28 cellular contexts compared by ENCODE assay signal in the genomic region with DNA sequence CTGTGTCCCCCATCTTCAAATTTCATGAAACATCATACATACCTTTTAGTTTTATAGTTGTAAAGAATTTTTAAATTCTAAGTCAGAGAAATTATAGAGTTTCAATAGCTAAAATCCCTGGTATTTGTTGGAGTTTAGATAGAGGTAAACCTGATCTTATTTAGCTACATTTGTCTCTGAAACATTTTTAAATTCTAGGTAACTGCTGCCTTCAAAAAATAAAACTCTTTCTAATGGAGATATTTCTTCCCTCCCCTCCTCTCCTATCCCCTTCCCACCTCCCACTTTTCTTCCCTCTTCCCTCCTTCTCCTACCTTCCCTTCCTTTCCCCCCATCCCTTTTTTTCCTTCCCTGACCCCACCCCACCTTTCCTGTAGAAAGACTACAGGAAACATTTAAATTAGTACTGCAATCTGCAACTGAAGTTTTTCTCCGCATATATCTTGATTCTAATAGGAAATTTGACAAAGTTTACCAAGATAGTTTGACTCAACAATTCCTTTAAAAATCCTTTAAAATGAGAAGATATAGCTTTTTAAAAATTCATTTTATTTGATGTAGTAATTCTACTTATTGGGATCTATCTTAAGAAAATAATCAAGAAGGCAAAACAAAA.
"Had no signal": no experiment of that assay in that cellular context is flagged by ENCODE, and none has a peak within 500 bp of the region (broad histone marks: within the 10 kb centered on the region; RNA-seq: fewer than 3 reads in every experiment).

No MANE protein-coding gene starts in this region.

- H3K4me3 ChIP-seq: stomach, testis, thoracic aorta, thyroid gland, tibial artery, transverse colon, upper lobe of left lung, upper lobe of right lung, uterus had no signal

- H3K36me3 ChIP-seq: stomach, suprapubic skin, thoracic aorta, thyroid gland, tibial artery, tibial nerve, transverse colon, upper lobe of left lung, upper lobe of right lung, uterus, vagina had no signal

- H3K4me3 Mint-ChIP-seq: stimulated activated effector memory CD8-positive, alpha-beta T cell treated with anti-CD3 and anti-CD28 coated beads, Interleukin-12 subunit alpha, Interleukin-12 subunit beta, amount 100 ng/mL, for 72 hours; stimulated activated memory B cell treated with anti-CD40 and anti-IgM and Interleukin-4, amounts not matched to agents 10 μg/mL and 1 μg/mL and 100 μg/mL, for 72 hours; stimulated activated naive B cell treated with anti-CD40 and anti-IgM and Interleukin-4, amounts not matched to agents 10 μg/mL and 1 μg/mL and 100 μg/mL, for 72 hours; stimulated activated naive CD8-positive, alpha-beta T cell treated with anti-CD3 and anti-CD28 coated beads, Interleukin-15, amount 100 ng/mL, for 72 hours; stimulated activated naive CD8-positive, alpha-beta T cell treated with anti-CD3 and anti-CD28 coated beads, Interleukin-15, Interleukin-2, amounts not matched to agents 100 ng/mL and 50 ng/mL, for 24 hours; type B pancreatic cell had no signal

- H3K9me3 Mint-ChIP-seq: stimulated activated effector memory CD8-positive, alpha-beta T cell treated with anti-CD3 and anti-CD28 coated beads, Interleukin-12 subunit alpha, Interleukin-12 subunit beta, amount 100 ng/mL, for 72 hours; stimulated activated memory B cell treated with anti-CD40 and anti-IgM and Interleukin-4, amounts not matched to agents 10 μg/mL and 1 μg/mL and 100 μg/mL, for 72 hours; stimulated activated naive CD8-positive, alpha-beta T cell treated with anti-CD3 and anti-CD28 coated beads, Interleukin-15, amount 100 ng/mL, for 72 hours; stimulated activated naive CD8-positive, alpha-beta T cell treated with anti-CD3 and anti-CD28 coated beads, Interleukin-15, Interleukin-2, amounts not matched to agents 100 ng/mL and 50 ng/mL, for 24 hours; type B pancreatic cell had no signal

- DNase-seq: stimulated activated CD4-positive, alpha-beta T cell treated with anti-CD3 and anti-CD28 coated beads, Interleukin-2, amount 100 ng/mL, for 48 hours; stimulated activated CD4-positive, alpha-beta T cell treated with anti-CD3 and anti-CD28 coated beads, Interleukin-4, amount 100 ng/mL, for 1 hour; stimulated activated CD4-positive, alpha-beta T cell treated with anti-CD3 and anti-CD28 coated beads, Interleukin-4, amount 100 ng/mL, for 24 hours; stimulated activated CD4-positive, alpha-beta T cell treated with anti-CD3 and anti-CD28 coated beads, Interleukin-4, amount 100 ng/mL, for 4 hours; stimulated activated CD8-positive, alpha-beta memory T cell treated with anti-CD3 and anti-CD28 coated beads, Interleukin-4, amount 100 ng/mL, for 48 hours; stimulated activated naive B cell treated with anti-CD40 and anti-IgM and Interleukin-4, amounts not matched to agents 10 μg/mL and 1 μg/mL and 100 μg/mL, for 72 hours; stimulated activated naive CD4-positive, alpha-beta T cell treated with Interleukin-2 at 50 U/mL for 16 hours; stimulated activated naive CD8-positive, alpha-beta T cell treated with anti-CD3 and anti-CD28 coated beads, Interleukin-15, amount 100 ng/mL, for 72 hours; stimulated activated naive CD8-positive, alpha-beta T cell treated with anti-CD3 and anti-CD28 coated beads, Interleukin-15, Interleukin-2, amounts not matched to agents 100 U/mL and 50 U/mL, for 24 hours; stomach; substantia nigra; testis; thyroid gland; tibial artery; transverse colon; trophoblast cell; upper lobe of left lung; upper lobe of right lung; uterus had no signal

- FAIRE-seq: urothelium cell line had no signal

- H3K4me1 Mint-ChIP-seq: stimulated activated effector memory CD8-positive, alpha-beta T cell treated with anti-CD3 and anti-CD28 coated beads, Interleukin-12 subunit alpha, Interleukin-12 subunit beta, amount 100 ng/mL, for 72 hours had no signal

- H3K27ac ChIP-seq: stomach, suprapubic skin, testis, thoracic aorta, thyroid gland, tibial artery, tibial nerve, transverse colon, upper lobe of left lung, upper lobe of right lung, uterus, vagina had no signal

- H3K27ac Mint-ChIP-seq: stimulated activated effector memory CD8-positive, alpha-beta T cell treated with anti-CD3 and anti-CD28 coated beads, Interleukin-12 subunit alpha, Interleukin-12 subunit beta, amount 100 ng/mL, for 72 hours; stimulated activated memory B cell treated with anti-CD40 and anti-IgM and Interleukin-4, amounts not matched to agents 10 μg/mL and 1 μg/mL and 100 μg/mL, for 72 hours; stimulated activated naive B cell treated with anti-CD40 and anti-IgM and Interleukin-4, amounts not matched to agents 10 μg/mL and 1 μg/mL and 100 μg/mL, for 72 hours; stimulated activated naive CD8-positive, alpha-beta T cell treated with anti-CD3 and anti-CD28 coated beads, Interleukin-15, amount 100 ng/mL, for 72 hours; stimulated activated naive CD8-positive, alpha-beta T cell treated with anti-CD3 and anti-CD28 coated beads, Interleukin-15, Interleukin-2, amounts not matched to agents 100 ng/mL and 50 ng/mL, for 24 hours; type B pancreatic cell had no signal

- H3K36me3 Mint-ChIP-seq: stimulated activated effector memory CD8-positive, alpha-beta T cell treated with anti-CD3 and anti-CD28 coated beads, Interleukin-12 subunit alpha, Interleukin-12 subunit beta, amount 100 ng/mL, for 72 hours; stimulated activated memory B cell treated with anti-CD40 and anti-IgM and Interleukin-4, amounts not matched to agents 10 μg/mL and 1 μg/mL and 100 μg/mL, for 72 hours; stimulated activated naive B cell treated with anti-CD40 and anti-IgM and Interleukin-4, amounts not matched to agents 10 μg/mL and 1 μg/mL and 100 μg/mL, for 72 hours; type B pancreatic cell had no signal

- ATAC-seq: stimulated activated effector memory CD8-positive, alpha-beta T cell treated with anti-CD3 and anti-CD28 coated beads, Interleukin-12 subunit alpha, Interleukin-12 subunit beta, amount 100 ng/mL, for 72 hours; stimulated activated naive CD8-positive, alpha-beta T cell treated with anti-CD3 and anti-CD28 coated beads, Interleukin-15, amount 100 ng/mL, for 72 hours; stimulated activated naive CD8-positive, alpha-beta T cell treated with anti-CD3 and anti-CD28 coated beads, Interleukin-15, Interleukin-2, amounts not matched to agents 100 U/mL and 50 U/mL, for 24 hours; upper lobe of right lung had no signal

- H3K9me3 ChIP-seq: stomach, suprapubic skin, testis, thoracic aorta, thyroid gland, tibial artery, tibial nerve, transverse colon, upper lobe of left lung, upper lobe of right lung, uterus, vagina had no signal

- H3K27me3 ChIP-seq: testis, thyroid gland, uterus, vagina had no signal
